Comparison of ENCODE assay signal across 8 cellular contexts in genomic region chr7:44196450-44196872, GRCh38. TPM values are rescaled to one million over a fixed set of nuclear protein-coding genes. Genes with fewer than 3 reads are reported as not detected.
DNase-seq lines count a peak whose midpoint lies in the region; ATAC-seq and TF ChIP-seq lines count a peak whose summit lies in the region.

No MANE protein-coding gene starts in this region.

- H3K27ac Mint-ChIP-seq in naive B cell: peak overlapping the region in 2 of 6 donors; percentile 51 to 69

- no peak overlapping the region for H3K27ac ChIP-seq in esophagus muscularis mucosa (replicated peaks in 1 of 4)

- no peak for DNase-seq in Right ventricle myocardium inferior (ENCODE audit: missing footprints)
- no peak for DNase-seq in cardiac septum (ENCODE audit: low spot score)
- no peak for DNase-seq in LNCaP clone FGC (ENCODE audit: low read depth)
- DNase-seq in SKM-1 treated with dmso at 0.1 percent for 144 hours (lab: John Stamatoyannopoulos, UW; ENCODE audit: unreplicated experiment): peak; percentile 40
- DNase-seq in esophagus muscularis mucosa (ENCODE audit: extremely low spot score): no peak
- peak; percentile 25 for DNase-seq in naive B cell
- no peak for DNase-seq in NCI-H2029 (lab: John Stamatoyannopoulos, UW)

- TF ChIP-seq EP300 in esophagus muscularis mucosa (IDR thresholded peaks at IDR 0.05): no peak

- peaks cover 1 to 7% (median 4%) of the 10 kb centered on the region in 3 donors for H3K4me1 Mint-ChIP-seq in naive B cell

- intact Hi-C loops in Right ventricle myocardium inferior (cut with DNase I): loop anchor here (2.0 kb wide), 2 partner anchors 66 to 124 kb away; no protein-coding TSS in a partner anchor
- intact Hi-C loops in cardiac septum (cut with DNase I): loop anchor here (2.0 to 5.0 kb wide), 3 partner anchors 64 to 174 kb away; no protein-coding TSS in a partner anchor
- intact Hi-C loops in esophagus muscularis mucosa (cut with DNase I): loop anchor here (2.0 to 10.0 kb wide), 2 partner anchors 62 to 124 kb away; no protein-coding TSS in a partner anchor

- no peak for TF ChIP-seq POLR2A in esophagus muscularis mucosa (IDR thresholded peaks at IDR 0.05; ENCODE audit: low read depth)

- peak; percentile 54 for TF ChIP-seq CTCF in LNCaP clone FGC (IDR thresholded peaks at IDR 0.05; ENCODE audit: control insufficient read depth, extremely low read depth, insufficient read depth)
- TF ChIP-seq CTCF in esophagus muscularis mucosa (IDR thresholded peaks at IDR 0.05): peak; percentile 52 to 66 (median 59)

- peak; percentile 53 for ATAC-seq in Right ventricle myocardium inferior
- ATAC-seq in naive B cell (ENCODE audit: low read depth in 2 of 2): no peak
- no peak for ATAC-seq in GM21367 (IDR thresholded peaks at IDR 0.05; ENCODE audit: unreplicated experiment)

- H3K4me3 Mint-ChIP-seq in naive B cell: peak overlapping the region in 2 of 8 donors; percentile 39 to 52

- H3K9me3 ChIP-seq in esophagus muscularis mucosa: no peaks in the 10 kb centered on the region

- H3K4me1 ChIP-seq in esophagus muscularis mucosa: peaks cover 1 to 5% (median 2%) of the 10 kb centered on the region in 4 donors

- H3K27me3 ChIP-seq in esophagus muscularis mucosa: peaks cover 0 to 30% (median 0%) of the 10 kb centered on the region in 4 donors

- H3K36me3 ChIP-seq in esophagus muscularis mucosa: no peaks in the 10 kb centered on the region

- H3K4me3 ChIP-seq in LNCaP clone FGC (ENCODE audit: low read depth, low read length): no peak overlapping the region
- H3K4me3 ChIP-seq in esophagus muscularis mucosa: no peak overlapping the region

- H3K27me3 Mint-ChIP-seq in naive B cell: peaks cover 5 to 24% (median 14%) of the 10 kb centered on the region in 3 donors

- no peaks in the 10 kb centered on the region for H3K9me3 Mint-ChIP-seq in naive B cell

- WGBS in esophagus muscularis mucosa: 40% methylated on average over 3 of the region's 3 CpGs

- H3K36me3 Mint-ChIP-seq in naive B cell: no peaks in the 10 kb centered on the region

RNA-seq across cellular contexts. Expression of gene YKT6, which starts 4.3 kb away (rescaled TPM):
- 58.0 TPM for total RNA-seq in Right ventricle myocardium inferior
- 56.1 TPM for total RNA-seq in cardiac septum
- total RNA-seq in esophagus muscularis mucosa: 10 to 100 TPM; 49.8 to 79.5 (median 64.4) TPM
- polyA plus RNA-seq in naive B cell (ENCODE audit: low read depth in 6 of 6): 10 to 100 TPM; 21.5 to 41.9 (median 31.0) TPM

RNA-seq across cellular contexts. Expression of gene GCK, which starts 7.2 kb away (rescaled TPM):
- total RNA-seq in Right ventricle myocardium inferior (1.8 TPM), cardiac septum (3.7 TPM), esophagus muscularis mucosa (1 to 10 TPM in 3 of 4 donors, under 1 TPM in 1; 0.75 to 2.8 (median 1.2) TPM)
- 1 to 10 TPM in 2 of 6 donors, under 1 TPM in 4; 0.29 to 4.5 (median 0.45) TPM for polyA plus RNA-seq in naive B cell (ENCODE audit: low read depth in 6 of 6)

RNA-seq across cellular contexts. Expression of gene MYL7, which starts 55.3 kb away (rescaled TPM):
- total RNA-seq in Right ventricle myocardium inferior (3,838 TPM), cardiac septum (2,493 TPM), esophagus muscularis mucosa (not detected)
- polyA plus RNA-seq in naive B cell (ENCODE audit: low read depth in 6 of 6): not detected

Comparison
In these comparisons a context has a peak if more than half of its experiments do, and no peak if none do; other contexts are left out.
1. DNase-seq: peak in SKM-1 treated with dmso at 0.1 percent for 144 hours (single experiment) and naive B cell (single experiment); none in Right ventricle myocardium inferior (single experiment), cardiac septum (single experiment), LNCaP clone FGC (single experiment), esophagus muscularis mucosa (single experiment) and NCI-H2029 (single experiment).
2. RNA of gene MYL7, which starts 55.3 kb away (total RNA-seq): 3,838 TPM in Right ventricle myocardium inferior (single experiment) and 2,493 TPM in cardiac septum (single experiment); not detected in esophagus muscularis mucosa; every median in the first group is over 1,000 times any median in the second.